ENCODE assay signal across 1 cellular context in genomic region chr3:155828490-155829098, GRCh38.
TF ChIP-seq lines count a peak whose summit lies in the region.
"Not testable (repeated sequence)": the region's sequence is repeated elsewhere in the genome, so short reads cannot be mapped to it uniquely, and the experiment has no call there.

No MANE protein-coding gene starts in this region.

TF ChIP-seq in K562, 482 proteins besides CTCF, POLR2A, EP300 and RAD21 (continued from another document):
- TF ChIP-seq MYC (IDR thresholded peaks at IDR 0.05; ENCODE audit: low read depth, low read length) (0 out of 2 replicates have a peak, but pooled peaks have one; percentile 37), MLLT1 (IDR thresholded peaks at IDR 0.05) (peak in 1 of 2 experiments; percentile 54; a peak in 1 of 4 replicates), NCOR1 (IDR thresholded peaks at IDR 0.05) (peak; percentile 48; the same call in 1 of the 2 replicates)
- TF ChIP-seq MYC (CRISPR knock-in tag; IDR thresholded peaks at IDR 0.05; ENCODE audit: borderline replicate concordance, low read depth) = not testable (repeated sequence)
